In the genomic region with DNA sequence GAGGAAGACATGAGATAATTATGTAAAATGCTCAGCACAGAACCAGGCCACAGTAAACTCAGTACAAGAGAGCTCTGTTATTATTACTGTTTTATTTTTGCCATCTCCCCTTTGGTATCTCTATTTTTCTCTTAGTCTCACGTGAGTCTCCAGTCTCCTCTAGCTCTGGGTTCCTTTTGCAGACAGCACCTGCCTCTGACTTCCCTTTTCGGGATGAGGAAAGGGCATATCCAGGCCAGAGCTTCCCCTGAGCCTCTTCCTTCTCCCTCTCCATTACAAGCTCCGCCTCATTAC, we compare ENCODE assay signal across 8 cellular contexts. TPM values are rescaled to one million over a fixed set of nuclear protein-coding genes. Genes with fewer than 3 reads are reported as not detected.
DNase-seq lines count a peak whose midpoint lies in the region; ATAC-seq and TF ChIP-seq lines count a peak whose summit lies in the region.

No MANE protein-coding gene starts in this region.

- H3K4me2 ChIP-seq in OCI-LY3 (ENCODE audit: low read length) = peak overlapping the region; percentile 96

- TF ChIP-seq CTCF in OCI-LY3 (IDR thresholded peaks at IDR 0.05; ENCODE audit: low read depth, low read length) = no peak

- H2AFZ ChIP-seq in OCI-LY3 (ENCODE audit: low read depth, low read length) = peak overlapping the region; percentile 68

- no peaks in the 10 kb centered on the region for H3K9me3 ChIP-seq in OCI-LY3 (ENCODE audit: insufficient read depth, low read length)
- H3K9me3 ChIP-seq in muscle layer of duodenum (ENCODE audit: control insufficient read depth in 1 of 2, low read length in 2 of 2) = no peaks in the 10 kb centered on the region

- H3K36me3 Mint-ChIP-seq in activated CD4-positive, alpha-beta T cell treated with anti-CD3 and anti-CD28 coated beads for 36 hours (ENCODE audit: low read depth) = peaks cover 2% of the 10 kb centered on the region
- H3K36me3 Mint-ChIP-seq in dendritic cell treated with granulocyte-macrophage colony-stimulating factor and Interleukin-4, amounts not matched to agents 40 ng/mL and 50 ng/mL, for 4 days (ENCODE audit: low read depth) = peaks cover 16% of the 10 kb centered on the region

- peak overlapping the region; percentile 90 for H3K4me3 ChIP-seq in OCI-LY3 (ENCODE audit: low read length)
- peak overlapping the region; percentile 77 to 95 for H3K4me3 ChIP-seq in muscle layer of duodenum (ENCODE audit: low read depth in 1 of 2, low read length in 2 of 2)

- H3K27ac ChIP-seq in OCI-LY3 (ENCODE audit: low read length) (peak overlapping the region; percentile 51), muscle layer of duodenum (ENCODE audit: low read length) (peak overlapping the region; percentile 92)

- H3K79me2 ChIP-seq in OCI-LY3 (ENCODE audit: low read length) = peaks cover 8% of the 10 kb centered on the region

- no peaks in the 10 kb centered on the region for H3K9me3 Mint-ChIP-seq in activated CD4-positive, alpha-beta T cell treated with anti-CD3 and anti-CD28 coated beads for 36 hours (ENCODE audit: low read depth)
- H3K9me3 Mint-ChIP-seq in dendritic cell treated with granulocyte-macrophage colony-stimulating factor and Interleukin-4, amounts not matched to agents 40 ng/mL and 50 ng/mL, for 4 days = no peaks in the 10 kb centered on the region

- H3K36me3 ChIP-seq in OCI-LY3 (replicated peaks; ENCODE audit: low read depth, low read length) (no peaks in the 10 kb centered on the region), muscle layer of duodenum (ENCODE audit: control insufficient read depth in 1 of 2, insufficient read depth in 2 of 2, low read length in 2 of 2) (no peaks in the 10 kb centered on the region)

- CTCF ChIA-PET in activated CD4-positive, alpha-beta T cell treated with anti-CD3 and anti-CD28 coated beads for 36 hours (lab: Charles Lee) = interaction anchor here (0.6 to 2.1 kb wide), 8 partner anchors 9 to 288 kb away, joined by 3 to 8 read pairs (median 4); no protein-coding TSS in a partner anchor

- peak overlapping the region; percentile 88 for H3K4me3 Mint-ChIP-seq in activated CD4-positive, alpha-beta T cell treated with anti-CD3 and anti-CD28 coated beads for 36 hours
- H3K4me3 Mint-ChIP-seq in dendritic cell treated with granulocyte-macrophage colony-stimulating factor and Interleukin-4, amounts not matched to agents 40 ng/mL and 50 ng/mL, for 4 days = peak overlapping the region; percentile 84

- H3K4me1 Mint-ChIP-seq in activated CD4-positive, alpha-beta T cell treated with anti-CD3 and anti-CD28 coated beads for 36 hours = peaks cover 17% of the 10 kb centered on the region
- peaks cover 40% of the 10 kb centered on the region for H3K4me1 Mint-ChIP-seq in dendritic cell treated with granulocyte-macrophage colony-stimulating factor and Interleukin-4, amounts not matched to agents 40 ng/mL and 50 ng/mL, for 4 days (ENCODE audit: low read depth)

- H3K27me3 ChIP-seq in OCI-LY3 (ENCODE audit: low read depth, low read length) = peaks cover 10% of the 10 kb centered on the region
- H3K27me3 ChIP-seq in muscle layer of duodenum (ENCODE audit: low read depth, low read length) = no peaks in the 10 kb centered on the region

- no peak for DNase-seq in activated CD4-positive, alpha-beta T cell treated with anti-CD3 and anti-CD28 coated beads for 36 hours
- no peak for DNase-seq in activated CD4-positive, alpha-beta T cell treated with anti-CD3 and anti-CD28 coated beads, Interleukin-2, amount 50 U/mL, for 48 hours

- no peaks in the 10 kb centered on the region for H4K20me1 ChIP-seq in OCI-LY3 (ENCODE audit: insufficient read depth, low read length)

- H3K4me1 ChIP-seq in OCI-LY3 (ENCODE audit: low read length) = peaks cover 14% of the 10 kb centered on the region
- H3K4me1 ChIP-seq in muscle layer of duodenum (ENCODE audit: control insufficient read depth in 1 of 2, insufficient read depth in 2 of 2, low read length in 2 of 2) = peaks cover 8 to 25% of the 10 kb centered on the region in 2 donors

- intact Hi-C loops in activated CD4-positive, alpha-beta T cell treated with anti-CD3 and anti-CD28 coated beads for 36 hours (cut with DNase I, micrococcal nuclease) = loop anchor here (2.0 to 5.0 kb wide), 3 partner anchors 179 to 274 kb away; a partner anchor contains a TSS
- intact Hi-C loops in dendritic cell treated with granulocyte-macrophage colony-stimulating factor and Interleukin-4, amounts not matched to agents 40 ng/mL and 50 ng/mL, for 4 days (cut with micrococcal nuclease) = no loop called here

- POLR2A ChIA-PET in activated CD4-positive, alpha-beta T cell treated with anti-CD3 and anti-CD28 coated beads for 36 hours (lab: Charles Lee) = interaction anchor here (0.5 to 1.5 kb wide), 4 partner anchors 12 to 1098 kb away, joined by 3 to 6 read pairs (median 4); no protein-coding TSS in a partner anchor

- peak; percentile 2 for ATAC-seq in activated CD4-positive, alpha-beta T cell treated with anti-CD3 and anti-CD28 coated beads for 36 hours
- ATAC-seq in HG03378 (IDR thresholded peaks at IDR 0.05; ENCODE audit: unreplicated experiment) (no peak), HG03571 (IDR thresholded peaks at IDR 0.05; ENCODE audit: unreplicated experiment) (no peak), GM18909 (IDR thresholded peaks at IDR 0.05; ENCODE audit: poor library complexity, unreplicated experiment) (no peak)

- peak overlapping the region; percentile 90 for H3K9ac ChIP-seq in OCI-LY3 (ENCODE audit: low read length)

- H3K27ac Mint-ChIP-seq in activated CD4-positive, alpha-beta T cell treated with anti-CD3 and anti-CD28 coated beads for 36 hours = peak overlapping the region; percentile 90
- peak overlapping the region; percentile 90 for H3K27ac Mint-ChIP-seq in dendritic cell treated with granulocyte-macrophage colony-stimulating factor and Interleukin-4, amounts not matched to agents 40 ng/mL and 50 ng/mL, for 4 days

- peaks cover 2% of the 10 kb centered on the region for H3K27me3 Mint-ChIP-seq in activated CD4-positive, alpha-beta T cell treated with anti-CD3 and anti-CD28 coated beads for 36 hours
- peaks cover 28% of the 10 kb centered on the region for H3K27me3 Mint-ChIP-seq in dendritic cell treated with granulocyte-macrophage colony-stimulating factor and Interleukin-4, amounts not matched to agents 40 ng/mL and 50 ng/mL, for 4 days

RNA-seq across cellular contexts. Expression of a gene that starts 6.1 kb away (rescaled TPM):
- total RNA-seq in activated CD4-positive, alpha-beta T cell treated with anti-CD3 and anti-CD28 coated beads for 36 hours = not detected

RNA-seq across cellular contexts. Expression of a gene that starts 31.0 kb away (rescaled TPM):
- 10 to 100 TPM; 27.8 to 32.8 TPM for total RNA-seq in activated CD4-positive, alpha-beta T cell treated with anti-CD3 and anti-CD28 coated beads for 36 hours

RNA-seq across cellular contexts. Expression of a gene that starts 46.6 kb away (rescaled TPM):
- total RNA-seq in activated CD4-positive, alpha-beta T cell treated with anti-CD3 and anti-CD28 coated beads for 36 hours = not detected
